In the genomic region with DNA sequence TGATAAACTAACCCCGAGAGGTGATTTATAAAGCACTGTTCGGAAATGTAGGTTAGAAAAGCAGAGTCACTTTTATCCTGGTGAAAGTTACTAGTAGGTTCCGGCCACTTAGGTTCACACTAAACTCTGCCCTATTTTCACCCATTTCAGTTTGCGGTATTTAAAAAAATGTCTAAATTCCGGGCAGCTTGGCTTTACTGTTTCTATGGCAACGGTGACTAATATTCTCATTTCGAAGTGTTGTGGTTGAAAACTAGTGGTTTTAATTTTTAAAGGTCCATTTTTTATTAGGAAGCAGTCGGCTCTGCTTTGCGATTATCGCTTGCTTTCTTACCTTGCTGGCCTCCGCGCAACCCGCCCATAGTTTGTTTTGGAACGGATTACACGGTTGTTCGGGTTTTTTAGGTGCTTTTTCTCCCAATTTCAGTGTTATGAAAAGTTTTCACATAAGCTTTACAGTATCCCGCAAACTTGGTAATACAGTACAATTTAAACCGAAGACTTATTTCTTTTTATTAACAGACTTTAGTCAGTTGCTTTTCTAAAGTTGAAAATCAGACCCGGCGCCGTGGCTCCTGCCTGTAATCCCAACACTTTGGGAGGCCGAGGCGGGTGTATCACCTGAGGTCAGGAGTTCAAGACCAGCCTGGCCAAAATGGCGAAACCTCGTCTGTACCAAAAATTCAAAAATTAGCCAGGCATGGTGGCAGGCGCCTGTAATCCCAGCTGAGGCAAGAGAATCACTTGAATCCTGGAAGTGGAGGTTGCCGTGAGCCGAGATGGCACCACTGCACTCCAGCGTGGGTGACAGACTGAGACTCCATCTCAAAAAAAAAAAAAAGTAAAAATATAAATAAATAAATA, we compare ENCODE assay signal across 8 cellular contexts. TPM values are rescaled to one million over a fixed set of nuclear protein-coding genes. Genes with fewer than 3 reads are reported as not detected.
DNase-seq lines count a peak whose midpoint lies in the region; TF ChIP-seq lines count a peak whose summit lies in the region.

No MANE protein-coding gene starts in this region.

- no peaks in the 10 kb centered on the region for H3K36me3 Mint-ChIP-seq in progenitor cell of endocrine pancreas (ENCODE audit: insufficient read depth)

- peak; percentile 22 for DNase-seq in NCI-H2107 treated with DMSO at 0.1 percent for 48 hours (lab: John Stamatoyannopoulos, UW; ENCODE audit: unreplicated experiment)
- DNase-seq in NCI-H2107 (lab: John Stamatoyannopoulos, UW) = no peak
- peak; percentile 38 to 39 for DNase-seq in HAP-1 (ENCODE audit: low spot score in 2 of 2)
- peak; percentile 86 for DNase-seq in NB4 (ENCODE audit: low read depth)
- DNase-seq in activated T-cell treated with anti-CD3 and anti-CD28 coated beads for 24 hours (ENCODE audit: low read depth) = peak; percentile 15
- peak; percentile 89 for DNase-seq in fibroblast of mammary gland (ENCODE audit: low read depth)
- no peak for DNase-seq in progenitor cell of endocrine pancreas (ENCODE audit: low spot score, unreplicated experiment)
- no peak for DNase-seq in NCI-H2029 treated with DMSO at 0.1 percent for 48 hours (lab: John Stamatoyannopoulos, UW)

- H3K4me3 Mint-ChIP-seq in progenitor cell of endocrine pancreas (ENCODE audit: low read depth) = peak overlapping the region; percentile 97

- peak overlapping the region; percentile 80 for H3K4me3 ChIP-seq in HAP-1
- peak overlapping the region; percentile 95 for H3K4me3 ChIP-seq in NB4 (ENCODE audit: low read depth, low read length)
- H3K4me3 ChIP-seq in fibroblast of mammary gland (ENCODE audit: control insufficient read depth, low read depth, low read length) = peak overlapping the region; percentile 87

- no peaks in the 10 kb centered on the region for H3K9me3 ChIP-seq in HAP-1

- TF ChIP-seq POLR2A in NB4 (IDR thresholded peaks at IDR 0.05; ENCODE audit: extremely low read depth, insufficient read length) = no peak

- H3K27ac Mint-ChIP-seq in progenitor cell of endocrine pancreas = peak overlapping the region; percentile 91

- no peaks in the 10 kb centered on the region for H3K27me3 Mint-ChIP-seq in progenitor cell of endocrine pancreas

- no peaks in the 10 kb centered on the region for H3K27me3 ChIP-seq in HAP-1 (ENCODE audit: low read depth)

- H3K36me3 ChIP-seq in HAP-1 (replicated peaks) = no peaks in the 10 kb centered on the region; the same call in 1 of the 2 replicates

- H3K4me1 ChIP-seq in HAP-1 = peaks cover 11% of the 10 kb centered on the region

- peaks cover 5% of the 10 kb centered on the region for H3K9me3 Mint-ChIP-seq in progenitor cell of endocrine pancreas (ENCODE audit: low read depth)

- in situ Hi-C loops in HAP-1 (cut with MboI; ENCODE audit: low sequenced_read_pairs) = no loop called here

- peaks cover 9% of the 10 kb centered on the region for H3K4me1 Mint-ChIP-seq in progenitor cell of endocrine pancreas (ENCODE audit: low read depth)

- no peak for TF ChIP-seq CTCF in NB4 (IDR thresholded peaks at IDR 0.05; ENCODE audit: low read depth, low read length)
- no peak for TF ChIP-seq CTCF in fibroblast of mammary gland (conservative IDR thresholded peaks at IDR 0.05; ENCODE audit: control insufficient read depth, insufficient read depth, low read depth, low read length)
- TF ChIP-seq CTCF in progenitor cell of endocrine pancreas (IDR thresholded peaks at IDR 0.05; ENCODE audit: unreplicated experiment) = no peak

RNA-seq across cellular contexts. Expression of a gene that starts 1.6 kb away (rescaled TPM):
- total RNA-seq in progenitor cell of endocrine pancreas = 26.6 and 29.5 TPM in 2 replicates

Comparison
In these comparisons a context has a peak if more than half of its experiments do, and no peak if none do; other contexts are left out.
1. DNase-seq: peak in NCI-H2107 treated with DMSO at 0.1 percent for 48 hours (single experiment), HAP-1 (2 of 2), NB4 (single experiment), activated T-cell treated with anti-CD3 and anti-CD28 coated beads for 24 hours (single experiment) and fibroblast of mammary gland (single experiment); none in NCI-H2107 (single experiment), progenitor cell of endocrine pancreas (single experiment) and NCI-H2029 treated with DMSO at 0.1 percent for 48 hours (single experiment).
2. Peak in every context shown above with its lines, with median percentiles within 50 percentile points of each other: H3K4me3 ChIP-seq.